In the genomic region with DNA sequence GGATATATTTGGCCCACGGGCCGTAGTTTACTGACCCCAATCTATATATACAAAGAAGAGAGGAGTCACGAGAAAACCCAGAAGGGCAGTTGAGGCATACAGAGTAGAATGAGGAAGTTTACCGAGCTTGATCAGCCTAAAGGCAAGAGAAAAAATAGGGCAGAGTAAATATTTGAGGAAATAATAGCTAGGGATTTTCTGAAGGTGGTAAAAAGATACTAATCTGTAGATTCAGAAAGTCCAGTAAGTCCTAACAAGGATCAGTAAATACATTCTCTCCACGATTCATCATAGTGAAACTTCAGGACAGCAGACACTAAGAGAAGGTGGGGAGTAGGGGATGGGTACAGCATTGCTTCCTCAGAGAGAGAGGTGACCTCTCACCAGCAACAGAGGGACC, we compare ENCODE assay signal across 23 cellular contexts.
"Had no signal": no experiment of that assay in that cellular context is flagged by ENCODE, and none has a peak within 500 bp of the region (broad histone marks: within the 10 kb centered on the region; RNA-seq: fewer than 3 reads in every experiment).

No MANE protein-coding gene starts in this region.

- DNase-seq: occipital lobe; ovary; posterior cingulate gyrus; psoas muscle; right cardiac atrium; right lobe of liver; sigmoid colon; small intestine; stimulated activated CD4-positive, alpha-beta T cell treated with anti-CD3 and anti-CD28 coated beads, Interleukin-15, amount 100 ng/mL, for 24 hours; stimulated activated CD4-positive, alpha-beta T cell treated with anti-CD3 and anti-CD28 coated beads, Interleukin-2, amount 100 ng/mL, for 24 hours; stimulated activated CD4-positive, alpha-beta T cell treated with anti-CD3 and anti-CD28 coated beads, Interleukin-2, amount 100 ng/mL, for 48 hours; stimulated activated CD4-positive, alpha-beta T cell treated with anti-CD3 and anti-CD28 coated beads, Interleukin-4, amount 100 ng/mL, for 24 hours; stimulated activated naive B cell treated with anti-CD40 and anti-IgM and Interleukin-4, amounts not matched to agents 10 μg/mL and 1 μg/mL and 100 μg/mL, for 72 hours; stimulated activated naive CD4-positive, alpha-beta T cell treated with Interleukin-2 at 50 U/mL for 16 hours; stomach; thyroid gland; trophoblast cell; upper lobe of left lung had no signal

- H3K4me2 ChIP-seq: neural progenitor cell had no signal

- H3K27me3 ChIP-seq: neural progenitor cell, ovary, sigmoid colon, stomach, thyroid gland, tibial nerve, upper lobe of left lung, vagina had no signal

- H3K36me3 ChIP-seq: neural progenitor cell, ovary, right lobe of liver, sigmoid colon, stomach, thoracic aorta, thyroid gland, tibial nerve, upper lobe of left lung, vagina had no signal

- H2AFZ ChIP-seq: neural progenitor cell, parathyroid adenoma had no signal

- H3K4me1 ChIP-seq: neural progenitor cell, parathyroid adenoma, psoas muscle, right lobe of liver, sigmoid colon, stomach, thyroid gland, tibial nerve, upper lobe of left lung, vagina had no signal

- H3K9ac ChIP-seq: neural progenitor cell, parathyroid adenoma had no signal

- H3K9me3 ChIP-seq: ovary, psoas muscle, right lobe of liver, sigmoid colon, stomach, thoracic aorta, thyroid gland, upper lobe of left lung, vagina had no signal

- H3K4me3 ChIP-seq: neural progenitor cell, ovary, psoas muscle, right lobe of liver, sigmoid colon, stomach, thoracic aorta, thyroid gland, tibial nerve, upper lobe of left lung, vagina had no signal

- H3K79me2 ChIP-seq: parathyroid adenoma had no signal

- H3K27ac ChIP-seq: neural progenitor cell, ovary, parathyroid adenoma, psoas muscle, right lobe of liver, sigmoid colon, stomach, thoracic aorta, thyroid gland, tibial nerve, upper lobe of left lung, vagina had no signal
